In the genomic region with DNA sequence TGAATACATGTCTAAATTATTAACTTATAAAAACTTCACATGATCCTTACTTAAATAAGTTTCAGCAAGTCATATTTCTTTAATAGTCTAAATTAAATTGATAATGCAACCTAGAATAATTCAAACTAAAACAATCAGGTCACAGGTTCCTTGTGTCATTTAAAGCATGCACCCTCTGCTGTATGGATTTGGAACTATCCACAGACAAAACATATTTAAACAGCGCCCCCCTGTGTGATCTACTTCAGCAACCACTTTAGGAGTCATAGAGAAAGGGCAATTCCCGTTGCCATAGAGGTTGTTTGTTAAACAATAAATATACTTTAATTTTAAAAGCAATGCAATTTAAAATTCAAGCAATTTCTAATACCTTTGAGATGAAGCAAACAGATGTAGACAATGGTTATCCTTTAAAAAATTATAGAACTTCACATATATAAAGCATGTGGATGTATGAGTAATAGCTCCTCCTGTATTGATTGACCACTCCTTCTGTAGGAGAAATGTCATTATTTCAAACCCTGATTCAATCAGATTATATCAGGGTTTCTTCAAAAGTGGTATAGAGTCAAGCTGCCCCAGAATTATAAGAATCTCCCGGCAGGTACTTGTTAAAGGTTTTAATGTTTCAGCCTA, we compare ENCODE assay signal across 8 cellular contexts. TPM values are rescaled to one million over a fixed set of nuclear protein-coding genes. Genes with fewer than 3 reads are reported as not detected.
DNase-seq lines count a peak whose midpoint lies in the region; ATAC-seq and TF ChIP-seq lines count a peak whose summit lies in the region.

No MANE protein-coding gene starts in this region.

- no peaks in the 10 kb centered on the region for H3K4me1 Mint-ChIP-seq in activated CD4-positive, alpha-beta memory T cell treated with anti-CD3 and anti-CD28 coated beads, Interleukin-2, amount 10 ng/mL, durations not matched to agents 7 days and 5 days

- peaks cover 0 to 22% (median 8%) of the 10 kb centered on the region in 4 donors for H3K4me1 ChIP-seq in sigmoid colon

- H3K36me3 Mint-ChIP-seq in activated CD4-positive, alpha-beta memory T cell treated with anti-CD3 and anti-CD28 coated beads, Interleukin-2, amount 10 ng/mL, durations not matched to agents 7 days and 5 days (ENCODE audit: low read depth): no peaks in the 10 kb centered on the region

- no peaks in the 10 kb centered on the region for H3K27me3 ChIP-seq in sigmoid colon

- in situ Hi-C loops in ACHN (cut with HindIII; ENCODE audit: low pct_ligation_motif_present, low pct_unique_long_range_greater_than_20kb, low sequenced_read_pairs): no loop called here

- no peaks in the 10 kb centered on the region for H3K36me3 ChIP-seq in sigmoid colon

- DNase-seq in ACHN (peak; percentile 91), NCI-H1105 (lab: John Stamatoyannopoulos, UW) (peak; percentile 18), SW480 (ENCODE audit: low spot score) (peak; percentile 68), foreskin melanocyte (peak; percentile 71), sigmoid colon (no peak)
- no peak for DNase-seq in activated CD4-positive, alpha-beta memory T cell treated with anti-CD3 and anti-CD28 coated beads, Interleukin-2, amount 10 ng/mL, durations not matched to agents 7 days and 5 days

- ATAC-seq in GM18505 (IDR thresholded peaks at IDR 0.05; ENCODE audit: unreplicated experiment): peak; percentile 100
- ATAC-seq in HG02884 (IDR thresholded peaks at IDR 0.05; ENCODE audit: unreplicated experiment): peak; percentile 99

- no peak overlapping the region for H3K27ac ChIP-seq in sigmoid colon

- no peak overlapping the region for H3K4me3 ChIP-seq in sigmoid colon

- POLR2A ChIA-PET in activated CD4-positive, alpha-beta memory T cell treated with anti-CD3 and anti-CD28 coated beads, Interleukin-2, amount 10 ng/mL, durations not matched to agents 7 days and 5 days (lab: Charles Lee): no interaction called here

- intact Hi-C loops in sigmoid colon (cut with DNase I): loop anchor here (2.0 kb wide), 1 partner anchor 37 kb away; no protein-coding TSS in a partner anchor

- TF ChIP-seq EP300 in sigmoid colon (IDR thresholded peaks at IDR 0.05): no peak

- 33 to 37% methylated on average over 3 of the region's 3 CpGs for WGBS in sigmoid colon, 2 donors

- H3K4me3 Mint-ChIP-seq in activated CD4-positive, alpha-beta memory T cell treated with anti-CD3 and anti-CD28 coated beads, Interleukin-2, amount 10 ng/mL, durations not matched to agents 7 days and 5 days: no peak overlapping the region

- H3K9me3 ChIP-seq in sigmoid colon: no peaks in the 10 kb centered on the region

- H3K27ac Mint-ChIP-seq in activated CD4-positive, alpha-beta memory T cell treated with anti-CD3 and anti-CD28 coated beads, Interleukin-2, amount 10 ng/mL, durations not matched to agents 7 days and 5 days: no peak overlapping the region

- TF ChIP-seq POLR2A in GM18505 (IDR thresholded peaks at IDR 0.05; ENCODE audit: borderline replicate concordance, extremely low read depth, insufficient read depth, insufficient read length) (no peak), sigmoid colon (IDR thresholded peaks at IDR 0.05) (no peak)

- no peaks in the 10 kb centered on the region for H3K27me3 Mint-ChIP-seq in activated CD4-positive, alpha-beta memory T cell treated with anti-CD3 and anti-CD28 coated beads, Interleukin-2, amount 10 ng/mL, durations not matched to agents 7 days and 5 days

- no peaks in the 10 kb centered on the region for H3K9me3 Mint-ChIP-seq in activated CD4-positive, alpha-beta memory T cell treated with anti-CD3 and anti-CD28 coated beads, Interleukin-2, amount 10 ng/mL, durations not matched to agents 7 days and 5 days

- CTCF ChIA-PET in activated CD4-positive, alpha-beta memory T cell treated with anti-CD3 and anti-CD28 coated beads, Interleukin-2, amount 10 ng/mL, durations not matched to agents 7 days and 5 days (lab: Charles Lee): no interaction called here

- TF ChIP-seq CTCF in sigmoid colon (IDR thresholded peaks at IDR 0.05): peak; percentile 41 to 55 (median 52)

RNA-seq across cellular contexts. Expression of a gene that starts 21.2 kb away (rescaled TPM):
- total RNA-seq in sigmoid colon: 10 to 100 TPM; 12.5 to 19.8 (median 15.3) TPM
- 1 to 10 TPM in 1 of 3 donors, under 1 TPM in 2; 0.46 to 2.4 (median 0.79) TPM for polyA plus RNA-seq in sigmoid colon
- total RNA-seq in activated CD4-positive, alpha-beta memory T cell treated with anti-CD3 and anti-CD28 coated beads, Interleukin-2, amount 10 ng/mL, durations not matched to agents 7 days and 5 days: not detected

Comparison
In these comparisons a context has a peak if more than half of its experiments do, and no peak if none do; other contexts are left out.
1. DNase-seq: peak in ACHN (single experiment), NCI-H1105 (single experiment), SW480 (single experiment) and foreskin melanocyte (single experiment); none in sigmoid colon (single experiment) and activated CD4-positive, alpha-beta memory T cell treated with anti-CD3 and anti-CD28 coated beads, Interleukin-2, amount 10 ng/mL, durations not matched to agents 7 days and 5 days (single experiment).
2. RNA of a gene that starts 21.2 kb away (total RNA-seq): 12.5 to 19.8 TPM in sigmoid colon; not detected in activated CD4-positive, alpha-beta memory T cell treated with anti-CD3 and anti-CD28 coated beads, Interleukin-2, amount 10 ng/mL, durations not matched to agents 7 days and 5 days; every median in the first group is over 10 times any median in the second.